In genomic region chr13:71863249-71863648, GRCh38 we compare ENCODE assay signal across 24 cellular contexts. TPM values are rescaled to one million over a fixed set of nuclear protein-coding genes. Genes with fewer than 3 reads are reported as not detected.
A peak's percentile ranks its signal among the peaks of the same experiment; 100 is the strongest.
DNase-seq lines count a peak whose midpoint lies in the region; ATAC-seq and TF ChIP-seq lines count a peak whose summit lies in the region.
"Had no signal": no experiment of that assay in that cellular context is flagged by ENCODE, and none has a peak within 500 bp of the region (broad histone marks: within the 10 kb centered on the region; RNA-seq: fewer than 3 reads in every experiment).

No MANE protein-coding gene starts in this region.

- H3K4me3 ChIP-seq in BE2C (ENCODE audit: low read depth, low read length) (peak overlapping the region; percentile 96), HL-60 (replicated peaks; ENCODE audit: insufficient read depth, low read length) (no peak overlapping the region), neural progenitor cell (peak overlapping the region; percentile 96)
- H3K4me3 ChIP-seq: body of pancreas, GM23248, SJSA1 had no signal

- peak overlapping the region; percentile 69 for H3K27ac Mint-ChIP-seq in glutamatergic neuron (ENCODE audit: unreplicated experiment)
- no peak overlapping the region for H3K27ac Mint-ChIP-seq in neural progenitor cell
- H3K27ac Mint-ChIP-seq in stimulated activated naive CD8-positive, alpha-beta T cell treated with anti-CD3 and anti-CD28 coated beads, Interleukin-15, amount 100 ng/mL, for 72 hours, result no peak overlapping the region
- H3K27ac Mint-ChIP-seq: activated naive CD8-positive, alpha-beta T cell treated with anti-CD3 and anti-CD28 coated beads for 36 hours; activated T-cell treated with anti-CD3 and anti-CD28 coated beads, Interleukin-2, amount 50 U/mL, for 72 hours; CD8-positive, alpha-beta memory T cell; T-helper 2 cell treated with Interferon-gamma antibody and Interleukin-4, amounts not matched to agents 5 μg/mL and 100 μg/mL, for 36 hours had no signal

- H3F3A ChIP-seq in neural progenitor cell (ENCODE audit: low read depth), result peaks cover 37% of the 10 kb centered on the region

- H3K27me3 Mint-ChIP-seq in glutamatergic neuron (ENCODE audit: unreplicated experiment) (peaks cover 27% of the 10 kb centered on the region), neural progenitor cell (ENCODE audit: insufficient read depth, low read depth) (peaks cover 6% of the 10 kb centered on the region)
- H3K27me3 Mint-ChIP-seq in stimulated activated naive CD8-positive, alpha-beta T cell treated with anti-CD3 and anti-CD28 coated beads, Interleukin-15, amount 100 ng/mL, for 72 hours, result peaks cover 54% of the 10 kb centered on the region

- no peaks in the 10 kb centered on the region for H3K36me3 ChIP-seq in BE2C
- H3K36me3 ChIP-seq in neural progenitor cell, result no peaks in the 10 kb centered on the region
- H3K36me3 ChIP-seq: SJSA1, stomach had no signal

- H3K9me3 ChIP-seq in BE2C (no peaks in the 10 kb centered on the region), neural progenitor cell (ENCODE audit: low read depth) (no peaks in the 10 kb centered on the region)
- H3K9me3 ChIP-seq: body of pancreas, SJSA1, stomach had no signal

- H3K4me3 Mint-ChIP-seq in glutamatergic neuron (ENCODE audit: unreplicated experiment), result peak overlapping the region; percentile 98
- peak overlapping the region; percentile 99 for H3K4me3 Mint-ChIP-seq in neural progenitor cell
- no peak overlapping the region for H3K4me3 Mint-ChIP-seq in stimulated activated naive CD8-positive, alpha-beta T cell treated with anti-CD3 and anti-CD28 coated beads, Interleukin-15, amount 100 ng/mL, for 72 hours
- H3K4me3 Mint-ChIP-seq: CD8-positive, alpha-beta memory T cell had no signal

- H3K27me3 ChIP-seq in BE2C, result no peaks in the 10 kb centered on the region
- H3K27me3 ChIP-seq in HL-60 (ENCODE audit: insufficient read depth, poor library complexity, severe bottlenecking), result no peaks in the 10 kb centered on the region
- peaks cover 28% of the 10 kb centered on the region for H3K27me3 ChIP-seq in neural progenitor cell
- H3K27me3 ChIP-seq: body of pancreas had no signal

- H3K4me1 ChIP-seq in BE2C (peaks cover 19% of the 10 kb centered on the region), neural progenitor cell (peaks cover 40% of the 10 kb centered on the region)

- no peak overlapping the region for H3K9ac ChIP-seq in neural progenitor cell
- H3K9ac ChIP-seq: GM23248 had no signal

- peak overlapping the region; percentile 85 for H3K4me2 ChIP-seq in neural progenitor cell

- DNase-seq in BE2C (no peak), HL-60 (ENCODE audit: low read depth in 1 of 2, low spot score in 1 of 2) (no peak), glutamatergic neuron (no peak), neural progenitor cell (ENCODE audit: low spot score) (no peak), globus pallidus (ENCODE audit: low spot score) (no peak)
- DNase-seq in stimulated activated naive CD8-positive, alpha-beta T cell treated with anti-CD3 and anti-CD28 coated beads, Interleukin-15, Interleukin-2, amounts not matched to agents 100 U/mL and 50 U/mL, for 24 hours, result no peak
- no peak for DNase-seq in stimulated activated naive CD8-positive, alpha-beta T cell treated with anti-CD3 and anti-CD28 coated beads, Interleukin-15, amount 100 ng/mL, for 72 hours
- DNase-seq: activated CD4-positive, CD25-positive, alpha-beta regulatory T cell; activated CD8-positive, alpha-beta memory T cell treated with anti-CD3 and anti-CD28 coated beads for 24 hours; activated naive CD8-positive, alpha-beta T cell treated with anti-CD3 and anti-CD28 coated beads for 36 hours; activated T-cell treated with anti-CD3 and anti-CD28 coated beads, Interleukin-2, amount 50 U/mL, for 72 hours; body of pancreas; CD8-positive, alpha-beta memory T cell; DMS79 treated with DMSO at 0.1 percent for 48 hours; erythroblast; GM23248; NCI-H2029 treated with DMSO at 0.1 percent for 48 hours; NCI-H510A treated with DMSO at 0.1 percent for 48 hours; PC-3; stomach had no signal

- H2AFZ ChIP-seq in neural progenitor cell (replicated peaks), result no peak overlapping the region
- H2AFZ ChIP-seq: GM23248 had no signal

- H3K27ac ChIP-seq in HL-60 (replicated peaks) (peak overlapping the region; percentile 96), neural progenitor cell (no peak overlapping the region)
- H3K27ac ChIP-seq: GM23248, SJSA1 had no signal

- H3K36me3 Mint-ChIP-seq in glutamatergic neuron (ENCODE audit: unreplicated experiment), result no peaks in the 10 kb centered on the region
- H3K36me3 Mint-ChIP-seq in neural progenitor cell, result no peaks in the 10 kb centered on the region
- H3K36me3 Mint-ChIP-seq: activated naive CD8-positive, alpha-beta T cell treated with anti-CD3 and anti-CD28 coated beads for 36 hours had no signal

- H3K79me2 ChIP-seq in neural progenitor cell (ENCODE audit: low read depth), result peaks cover 93% of the 10 kb centered on the region

- no peak for TF ChIP-seq CTCF in BE2C (IDR thresholded peaks at IDR 0.05; ENCODE audit: low read depth, low read length)
- TF ChIP-seq CTCF in HL-60 (IDR thresholded peaks at IDR 0.05; ENCODE audit: insufficient read depth, low read length), result no peak
- no peak for TF ChIP-seq CTCF in glutamatergic neuron (IDR thresholded peaks at IDR 0.05; ENCODE audit: partially characterized antibody, unreplicated experiment)
- TF ChIP-seq CTCF in neural progenitor cell (IDR thresholded peaks at IDR 0.05), result no peak

- peaks cover 50% of the 10 kb centered on the region for H4K20me1 ChIP-seq in neural progenitor cell (ENCODE audit: low read depth)

- ATAC-seq in stimulated activated naive CD8-positive, alpha-beta T cell treated with anti-CD3 and anti-CD28 coated beads, Interleukin-15, Interleukin-2, amounts not matched to agents 100 U/mL and 50 U/mL, for 24 hours, result no peak
- ATAC-seq in stimulated activated naive CD8-positive, alpha-beta T cell treated with anti-CD3 and anti-CD28 coated beads, Interleukin-15, amount 100 ng/mL, for 72 hours, result no peak
- ATAC-seq in GM18519 (IDR thresholded peaks at IDR 0.05; ENCODE audit: low FRiP score, unreplicated experiment), result no peak
- ATAC-seq: activated T-cell treated with anti-CD3 and anti-CD28 coated beads, Interleukin-2, amount 50 U/mL, for 72 hours; body of pancreas; PC-3 had no signal

- H3K9me3 Mint-ChIP-seq in glutamatergic neuron (ENCODE audit: unreplicated experiment), result peaks cover 31% of the 10 kb centered on the region
- peaks cover 2% of the 10 kb centered on the region for H3K9me3 Mint-ChIP-seq in neural progenitor cell
- no peaks in the 10 kb centered on the region for H3K9me3 Mint-ChIP-seq in stimulated activated naive CD8-positive, alpha-beta T cell treated with anti-CD3 and anti-CD28 coated beads, Interleukin-15, amount 100 ng/mL, for 72 hours
- H3K9me3 Mint-ChIP-seq: activated naive CD8-positive, alpha-beta T cell treated with anti-CD3 and anti-CD28 coated beads for 36 hours; activated T-cell treated with anti-CD3 and anti-CD28 coated beads, Interleukin-2, amount 50 U/mL, for 72 hours; T-helper 2 cell treated with Interferon-gamma antibody and Interleukin-4, amounts not matched to agents 5 μg/mL and 100 μg/mL, for 36 hours had no signal

- peaks cover 15% of the 10 kb centered on the region for H3K4me1 Mint-ChIP-seq in glutamatergic neuron (ENCODE audit: low read depth, unreplicated experiment)
- H3K4me1 Mint-ChIP-seq in neural progenitor cell, result peaks cover 36% of the 10 kb centered on the region
- peaks cover 30% of the 10 kb centered on the region for H3K4me1 Mint-ChIP-seq in stimulated activated naive CD8-positive, alpha-beta T cell treated with anti-CD3 and anti-CD28 coated beads, Interleukin-15, amount 100 ng/mL, for 72 hours

RNA-seq across cellular contexts. Expression of gene DACH1, which starts 3.8 kb away (rescaled TPM):
- polyA plus RNA-seq in BE2C (2012; ENCODE audit: insufficient read depth, insufficient read length, low read depth), result 9.6 TPM
- total RNA-seq in glutamatergic neuron (ENCODE audit: unreplicated experiment), result 110 TPM
- total RNA-seq in neural progenitor cell (ENCODE audit: low replicate concordance), result 18.6 and 27.6 TPM in 2 replicates
- total RNA-seq: activated naive CD8-positive, alpha-beta T cell treated with anti-CD3 and anti-CD28 coated beads for 36 hours; CD8-positive, alpha-beta memory T cell; GM23248; MCF 10A; PC-3; SJSA1 had no signal
- polyA plus RNA-seq: CD8-positive, alpha-beta memory T cell; GM23248 had no signal

Comparison
In these comparisons a context has a peak if more than half of its experiments do, and no peak if none do; other contexts are left out.
1. H3K4me3 Mint-ChIP-seq: peak in glutamatergic neuron (single experiment) and neural progenitor cell (single experiment); none in stimulated activated naive CD8-positive, alpha-beta T cell treated with anti-CD3 and anti-CD28 coated beads, Interleukin-15, amount 100 ng/mL, for 72 hours (0 of 2).